Comparison of ENCODE assay signal across 8 cellular contexts in the genomic region with DNA sequence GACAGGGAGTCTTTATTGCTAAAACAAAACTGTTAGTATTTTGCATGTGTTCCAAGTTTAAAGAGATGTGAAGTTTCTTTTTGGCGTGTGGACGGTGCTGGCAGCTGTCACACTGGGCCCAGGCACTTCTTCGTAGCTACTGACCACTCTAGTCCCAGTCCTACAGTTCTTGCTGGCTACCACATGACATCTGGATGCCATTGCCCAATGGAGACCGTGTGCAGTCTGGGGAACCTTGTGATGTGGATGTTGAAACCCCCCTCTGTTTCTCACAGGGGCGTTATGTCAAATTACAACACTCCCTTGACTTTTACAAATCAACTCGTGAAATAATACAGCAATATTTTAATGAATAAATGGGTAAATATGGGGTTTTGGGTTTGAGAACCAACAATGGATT. TPM values are rescaled to one million over a fixed set of nuclear protein-coding genes. Genes with fewer than 3 reads are reported as not detected.
A peak's percentile ranks its signal among the peaks of the same experiment; 100 is the strongest.
DNase-seq lines count a peak whose midpoint lies in the region; ATAC-seq and TF ChIP-seq lines count a peak whose summit lies in the region.

No MANE protein-coding gene starts in this region.

- H3K9me3 Mint-ChIP-seq in CD14-positive monocyte = no peaks in the 10 kb centered on the region

- peak overlapping the region; percentile 87 for H3K4me3 ChIP-seq in adipocyte (ENCODE audit: low read length)
- H3K4me3 ChIP-seq in transverse colon = peak overlapping the region in 3 of 4 donors; percentile 45 to 79 (median 58)

- H3K36me3 Mint-ChIP-seq in CD14-positive monocyte = peaks cover 19 to 21% of the 10 kb centered on the region in 2 donors

- no peaks in the 10 kb centered on the region for H3K27me3 Mint-ChIP-seq in CD14-positive monocyte (ENCODE audit: low read depth in 3 of 3)

- H3K9ac ChIP-seq in adipocyte (ENCODE audit: low read length) = peak overlapping the region; percentile 94

- intact Hi-C loops in CD14-positive monocyte (cut with micrococcal nuclease) = loop anchor here (2.0 to 5.0 kb wide), 3 partner anchors 34 to 35 kb away; no protein-coding TSS in a partner anchor
- intact Hi-C loops in left colon (cut with DNase I, micrococcal nuclease) = loop anchor here in 1 of 2 donors (5.0 to 10.0 kb wide), 2 partner anchors 35 to 102 kb away; partner anchors contain the start of gene NR4A2
- intact Hi-C loops in transverse colon (cut with DNase I; ENCODE audit: low total_unique reads) = loop anchor here (5.0 kb wide), 1 partner anchor 105 kb away; the partner anchor contains the start of gene NR4A2

- ATAC-seq in GM19397 (IDR thresholded peaks at IDR 0.05; ENCODE audit: unreplicated experiment) (peak; percentile 26), HG03469 (IDR thresholded peaks at IDR 0.05; ENCODE audit: unreplicated experiment) (peak; percentile 4), left colon (no peak)

- H3K4me3 Mint-ChIP-seq in CD14-positive monocyte = peak overlapping the region; percentile 94 to 95

- WGBS in transverse colon (ENCODE audit: low coverage in 1 of 2), 2 donors = 0 to 13% methylated on average over 2 to 6 of the region's 6 CpGs

- H3K27me3 ChIP-seq in adipocyte (replicated peaks; ENCODE audit: control insufficient read depth, insufficient read depth, low read length) = no peaks in the 10 kb centered on the region
- H3K27me3 ChIP-seq in transverse colon = no peaks in the 10 kb centered on the region

- H3K27ac Mint-ChIP-seq in CD14-positive monocyte = peak overlapping the region; percentile 95 to 99 (median 98)

- H3K36me3 ChIP-seq in adipocyte (ENCODE audit: control insufficient read depth, insufficient read depth, low read length, severe bottlenecking) = no peaks in the 10 kb centered on the region
- H3K36me3 ChIP-seq in transverse colon = no peaks in the 10 kb centered on the region

- DNase-seq in CD14-positive monocyte (ENCODE audit: low spot score) = peak; percentile 66
- DNase-seq in adipocyte (ENCODE audit: low read depth) = peak; percentile 52
- DNase-seq in left colon = peak; percentile 30 to 51
- DNase-seq in transverse colon = peak; percentile 30
- no peak for DNase-seq in iPS-NIHi11 (ENCODE audit: low spot score)
- no peak for DNase-seq in GM10266 (ENCODE audit: extremely low spot score)

- peak overlapping the region; percentile 93 to 96 (median 96) for H3K27ac ChIP-seq in transverse colon

- no peaks in the 10 kb centered on the region for H3K9me3 ChIP-seq in adipocyte (ENCODE audit: control insufficient read depth, low read length)
- H3K9me3 ChIP-seq in transverse colon = no peaks in the 10 kb centered on the region

- TF ChIP-seq CTCF in CD14-positive monocyte (IDR thresholded peaks at IDR 0.05) (no peak), transverse colon (IDR thresholded peaks at IDR 0.05) (no peak), GM10266 (IDR thresholded peaks at IDR 0.05; ENCODE audit: control insufficient read depth, insufficient read depth, low read depth, missing control alignments) (no peak)

- peaks cover 53% of the 10 kb centered on the region for H3K4me1 Mint-ChIP-seq in CD14-positive monocyte

- no peak for TF ChIP-seq POLR2A in transverse colon (IDR thresholded peaks at IDR 0.05)

- no peak for TF ChIP-seq EP300 in transverse colon (IDR thresholded peaks at IDR 0.05; ENCODE audit: low read depth)

- in situ Hi-C loops in transverse colon (cut with MboI; ENCODE audit: low pct_ligation_motif_present in 1 of 4, low pct_unique_long_range_greater_than_20kb in 1 of 4, low sequenced_read_pairs in 3 of 4) = loop anchor here in 2 of 4 donors (25.0 kb wide), 1 partner anchor 100 kb away; the partner anchor contains the start of gene NR4A2 (in 2 of the 2)

- H3K4me1 ChIP-seq in adipocyte (ENCODE audit: control insufficient read depth, insufficient read depth, low read length) (peaks cover 35% of the 10 kb centered on the region), transverse colon (peaks cover 0 to 38% (median 23%) of the 10 kb centered on the region in 4 donors)

RNA-seq across cellular contexts. Expression of gene GPD2, which starts 1.1 kb away (rescaled TPM):
- 10 to 100 TPM; 13.4 to 17.1 TPM for polyA plus RNA-seq in CD14-positive monocyte
- total RNA-seq in left colon (10 to 100 TPM; 79.9 to 80.0 TPM), transverse colon (100 to 1,000 TPM in 2 of 4 donors, 10 to 100 TPM in 2; 65.5 to 161 (median 98.6) TPM)

Comparison
In these comparisons a context has a peak if more than half of its experiments do, and no peak if none do; other contexts are left out.
1. DNase-seq: peak in CD14-positive monocyte (single experiment), adipocyte (single experiment), left colon (2 of 2) and transverse colon (single experiment); none in iPS-NIHi11 (single experiment) and GM10266 (single experiment).